In genomic region chr19:11420894-11421606, GRCh38 we compare ENCODE assay signal across 7 cellular contexts. TPM values are rescaled to one million over a fixed set of nuclear protein-coding genes. Genes with fewer than 3 reads are reported as not detected.
DNase-seq lines count a peak whose midpoint lies in the region; ATAC-seq and TF ChIP-seq lines count a peak whose summit lies in the region.
"Had no signal": no experiment of that assay in that cellular context is flagged by ENCODE, and none has a peak within 500 bp of the region (broad histone marks: within the 10 kb centered on the region; RNA-seq: fewer than 3 reads in every experiment).

No MANE protein-coding gene starts in this region.

- peak; percentile 38 for DNase-seq in activated T-cell treated with anti-CD3 and anti-CD28 coated beads, Interleukin-2, amount 50 U/mL, for 24 hours
- DNase-seq in activated T-cell treated with anti-CD3 and anti-CD28 coated beads for 4 hours: no peak
- peak in 1 of 2 donors; percentile 34 for DNase-seq in upper lobe of left lung
- no peak for DNase-seq in HT-29 (ENCODE audit: low spot score)

- H3K9me3 ChIP-seq in upper lobe of left lung: no peaks in the 10 kb centered on the region

- peak in 1 of 4 donors; percentile 4 for TF ChIP-seq POLR2A in upper lobe of left lung (IDR thresholded peaks at IDR 0.05)

- 18 to 24% methylated on average over 25 to 28 of the region's 28 CpGs for WGBS in upper lobe of left lung, 2 donors

- peak overlapping the region in 2 of 4 donors; percentile 44 to 68 for H3K27ac ChIP-seq in upper lobe of left lung

- no peaks in the 10 kb centered on the region for H3K36me3 ChIP-seq in upper lobe of left lung

- ATAC-seq in upper lobe of left lung (ENCODE audit: low FRiP score in 2 of 2): no peak
- ATAC-seq in HG03159 (IDR thresholded peaks at IDR 0.05; ENCODE audit: unreplicated experiment): no peak

- no peak overlapping the region for H3K27ac Mint-ChIP-seq in activated T-cell treated with anti-CD3 and anti-CD28 coated beads, Interleukin-2, amount 50 U/mL, for 24 hours

- TF ChIP-seq EP300 in upper lobe of left lung (IDR thresholded peaks at IDR 0.05): no peak

- H3K4me3 ChIP-seq in iPS-11a (ENCODE audit: low read depth, low read length): peak overlapping the region; percentile 35
- H3K4me3 ChIP-seq in upper lobe of left lung: peak overlapping the region in 3 of 4 donors; percentile 36 to 46 (median 42)

- H3K36me3 Mint-ChIP-seq in activated T-cell treated with anti-CD3 and anti-CD28 coated beads, Interleukin-2, amount 50 U/mL, for 24 hours (ENCODE audit: low read depth): no peaks in the 10 kb centered on the region

- peaks cover 44% of the 10 kb centered on the region for H3K4me1 Mint-ChIP-seq in activated T-cell treated with anti-CD3 and anti-CD28 coated beads, Interleukin-2, amount 50 U/mL, for 24 hours (ENCODE audit: low read depth)

- peaks cover 32 to 57% (median 48%) of the 10 kb centered on the region in 4 donors for H3K4me1 ChIP-seq in upper lobe of left lung

- H3K9me3 Mint-ChIP-seq in activated T-cell treated with anti-CD3 and anti-CD28 coated beads, Interleukin-2, amount 50 U/mL, for 24 hours: no peaks in the 10 kb centered on the region

- peak overlapping the region; percentile 12 for H3K4me3 Mint-ChIP-seq in activated T-cell treated with anti-CD3 and anti-CD28 coated beads, Interleukin-2, amount 50 U/mL, for 24 hours

- peaks cover 74% of the 10 kb centered on the region for H3K27me3 Mint-ChIP-seq in activated T-cell treated with anti-CD3 and anti-CD28 coated beads, Interleukin-2, amount 50 U/mL, for 24 hours

- TF ChIP-seq CTCF in upper lobe of left lung (IDR thresholded peaks at IDR 0.05): no peak

- H3K27me3 ChIP-seq in upper lobe of left lung: peaks cover 0 to 17% (median 2%) of the 10 kb centered on the region in 4 donors

RNA-seq across cellular contexts. Expression of gene RGL3, which starts 1.9 kb away (rescaled TPM):
- 100 to 1,000 TPM in 1 of 6 donors, 10 to 100 TPM in 5; 18.5 to 242 (median 44.6) TPM for total RNA-seq in upper lobe of left lung
- 69.4 and 71.5 TPM in 2 replicates for total RNA-seq in HT-29 (2014; rRNA removed; shearing (Covaris generic))
- total RNA-seq: Daoy had no signal

RNA-seq across cellular contexts. Expression of gene ODAD3, which starts 13.9 kb away (rescaled TPM):
- total RNA-seq in upper lobe of left lung: 10 to 100 TPM in 1 of 6 donors, 1 to 10 TPM in 4, under 1 TPM in 1; 0.34 to 11.1 (median 4.1) TPM
- not detected in 2 replicates for total RNA-seq in HT-29 (2014; rRNA removed; shearing (Covaris generic))
- total RNA-seq: Daoy had no signal

RNA-seq across cellular contexts. Expression of gene PRKCSH, which starts 14.4 kb away (rescaled TPM):
- total RNA-seq in upper lobe of left lung: 100 to 1,000 TPM; 124 to 341 (median 187) TPM
- total RNA-seq in HT-29 (2014; rRNA removed; shearing (Covaris generic)): 145 and 159 TPM in 2 replicates

RNA-seq across cellular contexts. Expression of gene EPOR, which starts 36.9 kb away (rescaled TPM):
- total RNA-seq in upper lobe of left lung: 10 to 100 TPM in 4 of 6 donors, 1 to 10 TPM in 2; 7.5 to 45.1 (median 15.5) TPM
- 3.7 and 3.8 TPM in 2 replicates for total RNA-seq in HT-29 (2014; rRNA removed; shearing (Covaris generic))

RNA-seq across cellular contexts. Expression of gene SWSAP1, which starts 46.6 kb away (rescaled TPM):
- 10 to 100 TPM in 1 of 6 donors, 1 to 10 TPM in 4, under 1 TPM in 1; 0.89 to 13.6 (median 3.7) TPM for total RNA-seq in upper lobe of left lung
- total RNA-seq in HT-29 (2014; rRNA removed; shearing (Covaris generic)): 3.9 and 5.4 TPM in 2 replicates
